Comparison of ENCODE assay signal across 1 cellular context in the genomic region with DNA sequence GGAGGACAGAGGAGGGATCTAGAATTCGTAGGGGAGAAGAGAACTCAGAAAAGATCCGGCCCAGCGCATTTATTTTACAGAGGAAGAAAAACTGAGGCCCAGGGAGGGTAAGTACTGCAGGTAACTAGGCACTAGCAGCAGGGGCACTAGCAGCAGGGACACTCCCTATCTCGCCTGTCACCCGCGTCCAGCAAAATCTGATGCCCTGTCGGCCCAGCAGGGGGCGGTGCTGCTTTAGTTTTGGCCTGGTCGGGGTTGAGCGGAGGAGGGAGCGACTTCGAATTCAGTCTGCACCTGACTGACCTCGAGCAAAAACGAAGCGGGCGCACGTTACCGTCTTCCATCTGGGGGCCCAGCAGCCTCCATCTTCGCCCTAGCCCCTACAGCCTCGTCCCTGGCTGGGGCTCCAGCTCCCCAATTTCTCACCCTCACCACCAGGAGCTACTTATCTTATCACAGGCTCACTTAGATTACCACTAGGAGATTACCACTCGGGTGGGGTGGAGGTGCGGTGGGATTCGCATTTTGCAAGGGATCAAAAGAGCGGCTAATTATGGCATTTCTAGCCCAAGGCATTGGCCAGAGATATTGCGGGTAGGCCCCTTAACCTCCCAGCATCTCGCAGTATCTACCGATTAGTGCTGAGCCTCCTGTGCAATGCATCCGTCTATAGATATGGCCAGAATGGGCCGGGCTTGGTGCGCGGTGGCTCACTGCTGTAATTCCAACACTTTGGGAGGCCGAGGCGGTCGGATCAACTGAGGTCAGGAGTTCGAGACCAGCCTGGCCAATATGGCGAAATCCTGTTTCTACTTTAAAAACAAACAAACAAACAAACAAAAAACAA.
A peak's percentile ranks its signal among the peaks of the same experiment; 100 is the strongest.
TF ChIP-seq lines count a peak whose summit lies in the region.

No MANE protein-coding gene starts in this region.

TF ChIP-seq in HepG2, 621 proteins besides CTCF, POLR2A, EP300 and RAD21 (continued from another document and continues in another):
- TF ChIP-seq, protein P1, sequence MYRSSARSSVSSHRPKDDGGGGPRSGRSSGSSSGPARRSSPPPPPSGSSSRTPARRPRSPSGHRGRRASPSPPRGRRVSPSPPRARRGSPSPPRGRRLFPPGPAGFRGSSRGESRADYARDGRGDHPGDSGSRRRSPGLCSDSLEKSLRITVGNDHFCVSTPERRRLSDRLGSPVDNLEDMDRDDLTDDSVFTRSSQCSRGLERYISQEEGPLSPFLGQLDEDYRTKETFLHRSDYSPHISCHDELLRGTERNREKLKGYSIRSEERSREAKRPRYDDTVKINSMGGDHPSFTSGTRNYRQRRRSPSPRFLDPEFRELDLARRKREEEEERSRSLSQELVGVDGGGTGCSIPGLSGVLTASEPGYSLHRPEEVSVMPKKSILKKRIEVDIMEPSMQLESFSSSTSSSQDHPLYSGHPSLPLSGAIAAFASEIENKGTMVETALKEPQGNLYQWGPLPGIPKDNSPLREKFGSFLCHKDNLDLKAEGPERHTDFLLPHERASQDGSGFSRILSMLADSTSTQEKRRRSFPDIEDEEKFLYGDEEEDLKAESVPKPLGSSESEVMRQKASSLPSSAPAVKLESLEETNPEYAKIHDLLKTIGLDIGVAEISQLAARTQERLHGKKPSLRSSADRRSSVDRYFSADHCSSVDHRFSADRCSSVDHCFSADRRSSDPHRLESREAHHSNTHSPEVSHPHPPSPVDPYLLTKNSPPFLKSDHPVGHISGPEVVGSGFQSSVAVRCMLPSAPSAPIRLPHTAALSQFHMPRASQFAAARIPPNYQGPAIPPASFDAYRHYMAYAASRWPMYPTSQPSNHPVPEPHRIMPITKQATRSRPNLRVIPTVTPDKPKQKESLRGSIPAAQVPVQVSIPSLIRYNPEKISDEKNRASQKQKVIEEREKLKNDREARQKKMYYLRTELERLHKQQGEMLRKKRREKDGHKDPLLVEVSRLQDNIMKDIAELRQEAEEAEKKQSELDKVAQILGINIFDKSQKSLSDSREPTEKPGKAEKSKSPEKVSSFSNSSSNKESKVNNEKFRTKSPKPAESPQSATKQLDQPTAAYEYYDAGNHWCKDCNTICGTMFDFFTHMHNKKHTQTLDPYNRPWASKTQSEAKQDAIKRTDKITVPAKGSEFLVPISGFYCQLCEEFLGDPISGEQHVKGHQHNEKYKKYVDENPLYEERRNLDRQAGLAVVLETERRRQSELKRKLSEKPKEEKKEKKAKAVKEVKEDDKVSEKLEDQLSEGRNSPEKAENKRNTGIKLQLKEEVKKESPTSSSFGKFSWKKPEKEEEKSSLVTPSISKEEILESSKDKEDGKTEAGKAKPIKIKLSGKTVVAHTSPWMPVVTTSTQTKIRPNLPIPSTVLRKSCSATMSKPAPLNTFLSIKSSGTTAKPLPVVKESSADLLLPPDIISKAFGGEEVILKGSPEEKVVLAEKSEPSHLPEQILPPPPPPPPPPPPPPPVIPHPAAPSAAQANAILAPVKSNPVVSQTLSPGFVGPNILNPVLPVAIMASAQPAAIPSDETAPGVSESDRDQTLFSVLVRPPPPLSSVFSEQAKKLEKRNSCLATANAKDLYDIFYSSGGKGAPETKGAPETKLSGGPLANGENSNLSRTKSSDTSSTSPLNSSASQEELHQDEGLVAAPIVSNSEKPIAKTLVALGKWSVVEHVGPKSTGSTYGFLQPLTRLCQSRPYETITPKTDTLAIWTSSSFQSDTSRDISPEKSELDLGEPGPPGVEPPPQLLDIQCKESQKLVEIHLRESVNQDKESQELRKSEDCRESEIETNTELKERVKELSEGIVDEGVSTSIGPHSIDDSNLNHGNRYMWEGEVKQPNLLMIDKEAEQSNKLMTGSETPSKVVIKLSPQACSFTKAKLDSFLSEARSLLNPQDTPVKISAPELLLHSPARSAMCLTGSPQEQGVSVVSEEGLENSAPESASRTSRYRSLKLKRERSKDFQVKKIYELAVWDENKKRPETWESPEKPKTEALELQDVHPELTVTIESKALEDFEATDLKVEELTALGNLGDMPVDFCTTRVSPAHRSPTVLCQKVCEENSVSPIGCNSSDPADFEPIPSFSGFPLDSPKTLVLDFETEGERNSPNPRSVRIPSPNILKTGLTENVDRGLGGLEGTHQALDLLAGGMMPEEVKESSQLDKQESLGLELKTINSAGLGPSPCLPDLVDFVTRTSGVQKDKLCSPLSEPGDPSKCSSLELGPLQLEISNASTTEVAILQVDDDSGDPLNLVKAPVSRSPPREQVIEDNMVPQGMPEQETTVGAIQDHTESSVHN (CRISPR knock-in tag; IDR thresholded peaks at IDR 0.05): 0 out of 2 replicates have a peak, but pooled peaks have one; percentile 29
- TF ChIP-seq ARNT2 (CRISPR knock-in tag; IDR thresholded peaks at IDR 0.05; ENCODE audit: low read depth): peak; percentile 85
- TF ChIP-seq ZNF883 (CRISPR knock-in tag; IDR thresholded peaks at IDR 0.05; ENCODE audit: not compliant biosample characterization): peak; percentile 72
- TF ChIP-seq MEF2D (CRISPR knock-in tag; IDR thresholded peaks at IDR 0.05): peak; percentile 82
- TF ChIP-seq PLRG1 (conservative IDR thresholded peaks at IDR 0.05): no peak
- TF ChIP-seq SETDB1 (CRISPR knock-in tag; IDR thresholded peaks at IDR 0.05; ENCODE audit: borderline replicate concordance): no peak
- no peak for TF ChIP-seq SP1 (IDR thresholded peaks at IDR 0.05)
- no peak for TF ChIP-seq SP1 (CRISPR knock-in tag; IDR thresholded peaks at IDR 0.05)
- 0 out of 2 replicates have a peak, but pooled peaks have one; percentile 68 for TF ChIP-seq ZNF598 (CRISPR knock-in tag; IDR thresholded peaks at IDR 0.05; ENCODE audit: borderline replicate concordance)
- no peak for TF ChIP-seq ATM (IDR thresholded peaks at IDR 0.05; ENCODE audit: borderline replicate concordance)
- peak; percentile 51; the same call in 1 of the 2 replicates for TF ChIP-seq FOXA3 (CRISPR knock-in tag; IDR thresholded peaks at IDR 0.05)
- TF ChIP-seq ZNF337 (CRISPR knock-in tag; IDR thresholded peaks at IDR 0.05; ENCODE audit: borderline replicate concordance, low read depth): no peak
- TF ChIP-seq, protein P2, sequence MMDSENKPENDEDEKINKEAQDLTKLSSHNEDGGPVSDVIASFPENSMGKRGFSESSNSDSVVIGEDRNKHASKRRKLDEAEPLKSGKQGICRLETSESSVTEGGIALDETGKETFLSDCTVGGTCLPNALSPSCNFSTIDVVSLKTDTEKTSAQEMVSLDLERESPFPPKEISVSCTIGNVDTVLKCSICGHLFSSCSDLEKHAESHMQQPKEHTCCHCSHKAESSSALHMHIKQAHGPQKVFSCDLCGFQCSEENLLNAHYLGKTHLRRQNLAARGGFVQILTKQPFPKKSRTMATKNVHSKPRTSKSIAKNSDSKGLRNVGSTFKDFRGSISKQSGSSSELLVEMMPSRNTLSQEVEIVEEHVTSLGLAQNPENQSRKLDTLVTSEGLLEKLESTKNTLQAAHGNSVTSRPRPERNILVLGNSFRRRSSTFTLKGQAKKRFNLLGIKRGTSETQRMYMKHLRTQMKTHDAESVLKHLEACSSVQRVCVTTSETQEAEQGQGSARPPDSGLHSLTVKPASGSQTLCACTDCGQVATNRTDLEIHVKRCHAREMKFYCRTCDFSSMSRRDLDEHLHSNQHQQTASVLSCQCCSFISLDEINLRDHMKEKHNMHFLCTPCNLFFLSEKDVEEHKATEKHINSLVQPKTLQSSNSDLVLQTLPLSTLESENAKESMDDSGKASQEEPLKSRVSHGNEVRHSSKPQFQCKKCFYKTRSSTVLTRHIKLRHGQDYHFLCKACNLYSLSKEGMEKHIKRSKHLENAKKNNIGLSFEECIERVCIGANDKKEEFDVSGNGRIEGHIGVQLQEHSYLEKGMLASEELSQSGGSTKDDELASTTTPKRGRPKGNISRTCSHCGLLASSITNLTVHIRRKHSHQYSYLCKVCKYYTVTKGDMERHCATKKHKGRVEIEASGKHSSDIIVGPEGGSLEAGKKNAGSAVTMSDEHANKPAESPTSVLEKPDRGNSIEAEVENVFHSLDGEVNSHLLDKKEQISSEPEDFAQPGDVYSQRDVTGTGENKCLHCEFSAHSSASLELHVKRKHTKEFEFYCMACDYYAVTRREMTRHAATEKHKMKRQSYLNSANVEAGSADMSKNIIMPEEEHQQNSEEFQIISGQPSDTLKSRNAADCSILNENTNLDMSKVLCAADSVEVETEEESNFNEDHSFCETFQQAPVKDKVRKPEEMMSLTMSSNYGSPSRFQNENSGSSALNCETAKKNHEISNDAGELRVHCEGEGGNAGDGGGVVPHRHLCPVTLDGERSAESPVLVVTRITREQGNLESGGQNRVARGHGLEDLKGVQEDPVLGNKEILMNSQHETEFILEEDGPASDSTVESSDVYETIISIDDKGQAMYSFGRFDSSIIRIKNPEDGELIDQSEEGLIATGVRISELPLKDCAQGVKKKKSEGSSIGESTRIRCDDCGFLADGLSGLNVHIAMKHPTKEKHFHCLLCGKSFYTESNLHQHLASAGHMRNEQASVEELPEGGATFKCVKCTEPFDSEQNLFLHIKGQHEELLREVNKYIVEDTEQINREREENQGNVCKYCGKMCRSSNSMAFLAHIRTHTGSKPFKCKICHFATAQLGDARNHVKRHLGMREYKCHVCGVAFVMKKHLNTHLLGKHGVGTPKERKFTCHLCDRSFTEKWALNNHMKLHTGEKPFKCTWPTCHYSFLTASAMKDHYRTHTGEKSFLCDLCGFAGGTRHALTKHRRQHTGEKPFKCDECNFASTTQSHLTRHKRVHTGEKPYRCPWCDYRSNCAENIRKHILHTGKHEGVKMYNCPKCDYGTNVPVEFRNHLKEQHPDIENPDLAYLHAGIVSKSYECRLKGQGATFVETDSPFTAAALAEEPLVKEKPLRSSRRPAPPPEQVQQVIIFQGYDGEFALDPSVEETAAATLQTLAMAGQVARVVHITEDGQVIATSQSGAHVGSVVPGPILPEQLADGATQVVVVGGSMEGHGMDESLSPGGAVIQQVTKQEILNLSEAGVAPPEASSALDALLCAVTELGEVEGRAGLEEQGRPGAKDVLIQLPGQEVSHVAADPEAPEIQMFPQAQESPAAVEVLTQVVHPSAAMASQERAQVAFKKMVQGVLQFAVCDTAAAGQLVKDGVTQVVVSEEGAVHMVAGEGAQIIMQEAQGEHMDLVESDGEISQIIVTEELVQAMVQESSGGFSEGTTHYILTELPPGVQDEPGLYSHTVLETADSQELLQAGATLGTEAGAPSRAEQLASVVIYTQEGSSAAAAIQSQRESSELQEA (CRISPR knock-in tag; IDR thresholded peaks at IDR 0.05; ENCODE audit: not compliant biosample characterization): no peak
- no peak for TF ChIP-seq NFIC (IDR thresholded peaks at IDR 0.05; ENCODE audit: low read length)
- TF ChIP-seq TGIF2 (CRISPR knock-in tag; IDR thresholded peaks at IDR 0.05): peak; percentile 45; the same call in 1 of the 2 replicates
- TF ChIP-seq GABPA (IDR thresholded peaks at IDR 0.05; ENCODE audit: low read depth, low read length): no peak
- 0 out of 2 replicates have a peak, but pooled peaks have one; percentile 7 for TF ChIP-seq GABPA (CRISPR knock-in tag; IDR thresholded peaks at IDR 0.05; ENCODE audit: low read depth)
- no peak for TF ChIP-seq U2AF1 (optimal IDR thresholded peaks at IDR 0.05; ENCODE audit: low read depth, low read length)
- peak; percentile 75 to 95; a peak in 3 of 4 replicates for TF ChIP-seq HMGXB4 (CRISPR knock-in tag; IDR thresholded peaks at IDR 0.05; ENCODE audit: borderline replicate concordance in 1 of 2, low read depth in 1 of 2)
- TF ChIP-seq SRSF9 (IDR thresholded peaks at IDR 0.05; ENCODE audit: borderline replicate concordance, insufficient read depth, low read depth, low read length, poor library complexity, severe bottlenecking): no peak
- TF ChIP-seq ZNF317 (CRISPR knock-in tag; IDR thresholded peaks at IDR 0.05): peak; percentile 62; the same call in 1 of the 2 replicates
- TF ChIP-seq, protein P3, sequence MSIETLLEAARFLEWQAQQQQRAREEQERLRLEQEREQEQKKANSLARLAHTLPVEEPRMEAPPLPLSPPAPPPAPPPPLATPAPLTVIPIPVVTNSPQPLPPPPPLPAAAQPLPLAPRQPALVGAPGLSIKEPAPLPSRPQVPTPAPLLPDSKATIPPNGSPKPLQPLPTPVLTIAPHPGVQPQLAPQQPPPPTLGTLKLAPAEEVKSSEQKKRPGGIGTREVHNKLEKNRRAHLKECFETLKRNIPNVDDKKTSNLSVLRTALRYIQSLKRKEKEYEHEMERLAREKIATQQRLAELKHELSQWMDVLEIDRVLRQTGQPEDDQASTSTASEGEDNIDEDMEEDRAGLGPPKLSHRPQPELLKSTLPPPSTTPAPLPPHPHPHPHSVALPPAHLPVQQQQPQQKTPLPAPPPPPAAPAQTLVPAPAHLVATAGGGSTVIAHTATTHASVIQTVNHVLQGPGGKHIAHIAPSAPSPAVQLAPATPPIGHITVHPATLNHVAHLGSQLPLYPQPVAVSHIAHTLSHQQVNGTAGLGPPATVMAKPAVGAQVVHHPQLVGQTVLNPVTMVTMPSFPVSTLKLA (IDR thresholded peaks at IDR 0.05): no peak
- peak; percentile 19; the same call in 1 of the 2 replicates for TF ChIP-seq ZNF281 (CRISPR knock-in tag; IDR thresholded peaks at IDR 0.05; ENCODE audit: borderline replicate concordance)
- no peak for TF ChIP-seq CC2D1A (CRISPR knock-in tag; IDR thresholded peaks at IDR 0.05)
